Comparison of ENCODE assay signal across 12 cellular contexts in the genomic region with DNA sequence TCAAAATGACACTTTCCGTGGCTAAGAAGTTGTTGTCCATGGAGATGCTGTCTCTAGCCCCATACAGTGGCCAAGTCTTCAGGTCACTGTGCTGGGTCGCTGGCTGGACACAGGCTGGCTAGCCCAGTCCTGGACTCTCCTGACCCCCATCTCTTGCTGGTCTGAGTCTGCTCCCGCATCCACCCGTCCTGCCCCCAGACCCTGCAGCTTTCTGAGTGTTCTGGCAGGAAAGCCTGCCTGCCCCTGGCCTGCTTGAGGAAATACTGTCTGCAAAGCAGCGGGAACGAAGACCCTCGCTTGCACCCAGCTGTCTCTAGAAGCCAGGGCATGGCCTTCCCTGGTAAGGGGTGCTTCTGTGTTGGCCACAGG. TPM values are rescaled to one million over a fixed set of nuclear protein-coding genes. Genes with fewer than 3 reads are reported as not detected.
DNase-seq lines count a peak whose midpoint lies in the region; ATAC-seq, FAIRE-seq and TF ChIP-seq lines count a peak whose summit lies in the region.
"Had no signal": no experiment of that assay in that cellular context is flagged by ENCODE, and none has a peak within 500 bp of the region (broad histone marks: within the 10 kb centered on the region; RNA-seq: fewer than 3 reads in every experiment).

No MANE protein-coding gene starts in this region.

- no peak for TF ChIP-seq CTCF in Panc1 (IDR thresholded peaks at IDR 0.05)
- no peak for TF ChIP-seq CTCF in esophagus muscularis mucosa (IDR thresholded peaks at IDR 0.05)
- TF ChIP-seq CTCF in sigmoid colon (IDR thresholded peaks at IDR 0.05), result no peak
- TF ChIP-seq CTCF in prostate gland (IDR thresholded peaks at IDR 0.05), result no peak

- in situ Hi-C loops in Panc1 (cut with HindIII; ENCODE audit: low pct_unique_long_range_greater_than_20kb, low sequenced_read_pairs), result no loop called here

- 62% methylated on average over 7 of the region's 7 CpGs for WGBS in esophagus muscularis mucosa
- WGBS in sigmoid colon, 2 donors, result 78 to 79% methylated on average over 7 of the region's 7 CpGs
- WGBS in prostate gland, result 78% methylated on average over 7 of the region's 7 CpGs

- H3K9me3 ChIP-seq in BLaER1 treated with 17β-estradiol and CSF1 and Interleukin-3, amounts not matched to agents 10 nM and 100 nM (replicated peaks in 1 of 11), result no peaks in the 10 kb centered on the region
- no peaks in the 10 kb centered on the region for H3K9me3 ChIP-seq in Panc1 (ENCODE audit: control insufficient read depth, insufficient read depth, low read depth, low read length)
- H3K9me3 ChIP-seq in esophagus muscularis mucosa, result no peaks in the 10 kb centered on the region
- no peaks in the 10 kb centered on the region for H3K9me3 ChIP-seq in sigmoid colon
- H3K9me3 ChIP-seq in prostate gland, result no peaks in the 10 kb centered on the region

- DNase-seq in Panc1 (ENCODE audit: low read depth, low spot score) (no peak), esophagus muscularis mucosa (ENCODE audit: extremely low spot score) (no peak), sigmoid colon (peak; percentile 49), NCI-H1694 (lab: John Stamatoyannopoulos, UW) (no peak), prostate gland (ENCODE audit: low spot score) (no peak), GM12891 (ENCODE audit: insufficient read length, low spot score) (no peak)
- DNase-seq: activated CD8-positive, alpha-beta T cell treated with anti-CD3 and anti-CD28 coated beads for 36 hours; natural killer cell; stimulated activated CD4-positive, alpha-beta T cell treated with anti-CD3 and anti-CD28 coated beads, Interleukin-4, amount 100 ng/mL, for 4 hours had no signal

- no peaks in the 10 kb centered on the region for H3K36me3 ChIP-seq in BLaER1 treated with 17β-estradiol and CSF1 and Interleukin-3, amounts not matched to agents 10 nM and 100 nM
- peaks cover 2% of the 10 kb centered on the region; the same call in 1 of the 2 replicates for H3K36me3 ChIP-seq in Panc1 (ENCODE audit: control insufficient read depth, insufficient read depth, low read length)
- no peaks in the 10 kb centered on the region for H3K36me3 ChIP-seq in esophagus muscularis mucosa
- no peaks in the 10 kb centered on the region for H3K36me3 ChIP-seq in sigmoid colon
- no peaks in the 10 kb centered on the region for H3K36me3 ChIP-seq in prostate gland

- ATAC-seq in Panc1 (no peak), GM21529 (IDR thresholded peaks at IDR 0.05; ENCODE audit: unreplicated experiment) (no peak)
- ATAC-seq: activated CD8-positive, alpha-beta T cell treated with anti-CD3 and anti-CD28 coated beads for 36 hours; HepG2; natural killer cell had no signal

- intact Hi-C loops in Panc1 (cut with micrococcal nuclease; ENCODE audit: unreplicated experiment), result no loop called here
- intact Hi-C loops in esophagus muscularis mucosa (cut with DNase I), result no loop called here
- intact Hi-C loops in sigmoid colon (cut with DNase I), result no loop called here
- intact Hi-C loops in prostate gland (cut with DNase I), result no loop called here

- no peak for TF ChIP-seq EP300 in esophagus muscularis mucosa (IDR thresholded peaks at IDR 0.05)
- TF ChIP-seq EP300 in sigmoid colon (IDR thresholded peaks at IDR 0.05), result no peak

- H3K4me1 ChIP-seq in BLaER1 treated with 17β-estradiol and CSF1 and Interleukin-3, amounts not matched to agents 10 nM and 100 nM, result peaks cover 21 to 86% (median 68%) of the 10 kb centered on the region in 10 experiments
- no peaks in the 10 kb centered on the region for H3K4me1 ChIP-seq in Panc1 (ENCODE audit: control insufficient read depth, insufficient read depth, low read length)
- H3K4me1 ChIP-seq in esophagus muscularis mucosa, result peaks cover 11 to 31% (median 24%) of the 10 kb centered on the region in 4 donors
- H3K4me1 ChIP-seq in sigmoid colon, result peaks cover 0 to 22% (median 14%) of the 10 kb centered on the region in 4 donors
- no peaks in the 10 kb centered on the region for H3K4me1 ChIP-seq in prostate gland (replicated peaks)

- H3K27me3 ChIP-seq in BLaER1 treated with 17β-estradiol and CSF1 and Interleukin-3, amounts not matched to agents 10 nM and 100 nM, result peaks cover 0 to 17% (median 0%) of the 10 kb centered on the region in 11 experiments; a peak in 8 of 22 replicates
- H3K27me3 ChIP-seq in Panc1 (ENCODE audit: control insufficient read depth, insufficient read depth, low read length) (peaks cover 11% of the 10 kb centered on the region), esophagus muscularis mucosa (peaks cover 0 to 18% (median 0%) of the 10 kb centered on the region in 4 donors), sigmoid colon (no peaks in the 10 kb centered on the region), prostate gland (replicated peaks; ENCODE audit: insufficient read depth) (peaks cover 6% of the 10 kb centered on the region)

- H3K9ac ChIP-seq in BLaER1 treated with 17β-estradiol and CSF1 and Interleukin-3, amounts not matched to agents 10 nM and 100 nM, result peak overlapping the region in 1 of 11 experiments; percentile 19; a peak in 2 of 22 replicates

- H3K4me3 ChIP-seq in BLaER1 treated with 17β-estradiol and CSF1 and Interleukin-3, amounts not matched to agents 10 nM and 100 nM, result peak overlapping the region in 2 of 10 experiments; percentile 36 to 37; a peak in 2 of 20 replicates
- H3K4me3 ChIP-seq in Panc1 (ENCODE audit: low read depth in 2 of 2, low read length in 2 of 2), result peak overlapping the region; percentile 41 to 68; a peak in 3 of 4 replicates
- H3K4me3 ChIP-seq in esophagus muscularis mucosa, result peak overlapping the region; percentile 44 to 61 (median 54)
- H3K4me3 ChIP-seq in sigmoid colon, result peak overlapping the region in 3 of 4 donors; percentile 41 to 56 (median 54)
- peak overlapping the region in 1 of 2 donors; percentile 23 for H3K4me3 ChIP-seq in prostate gland

- no TSS peak for BruUV-seq in Panc1 (replicated peaks; lab: Mats Ljungman, UMichigan)

- CTCF ChIA-PET in Panc1 (lab: Charles Lee), result no interaction called here

- POLR2A ChIA-PET in Panc1 (lab: Charles Lee), result no interaction called here

- H4K20me1 ChIP-seq in BLaER1 treated with 17β-estradiol and CSF1 and Interleukin-3, amounts not matched to agents 10 nM and 100 nM, result no peaks in the 10 kb centered on the region

- no peak for TF ChIP-seq POLR2A in esophagus muscularis mucosa (IDR thresholded peaks at IDR 0.05; ENCODE audit: low read depth)
- no peak for TF ChIP-seq POLR2A in sigmoid colon (IDR thresholded peaks at IDR 0.05)
- TF ChIP-seq POLR2A in prostate gland (IDR thresholded peaks at IDR 0.05), result no peak
- TF ChIP-seq POLR2A in GM12891 (IDR thresholded peaks at IDR 0.05; ENCODE audit: low read depth, low read length), result no peak

- peak overlapping the region in 8 of 11 experiments; percentile 22 to 93 (median 76); a peak in 15 of 22 replicates for H3K4me2 ChIP-seq in BLaER1 treated with 17β-estradiol and CSF1 and Interleukin-3, amounts not matched to agents 10 nM and 100 nM

- peak overlapping the region in 6 of 11 experiments; percentile 15 to 49 (median 42); a peak in 9 of 22 replicates for H3K27ac ChIP-seq in BLaER1 treated with 17β-estradiol and CSF1 and Interleukin-3, amounts not matched to agents 10 nM and 100 nM
- H3K27ac ChIP-seq in Panc1 (ENCODE audit: low read length), result no peak overlapping the region
- H3K27ac ChIP-seq in esophagus muscularis mucosa (replicated peaks in 1 of 4), result peak overlapping the region in 1 of 4 donors; percentile 42
- H3K27ac ChIP-seq in sigmoid colon, result no peak overlapping the region
- no peak overlapping the region for H3K27ac ChIP-seq in prostate gland

- FAIRE-seq in GM12891 (lab: Jason Lieb, UNC), result no peak
- FAIRE-seq: HepG2 had no signal

TF ChIP-seq in GM12891, 5 proteins besides CTCF, POLR2A, EP300 and RAD21:
- TF ChIP-seq PAX5 (IDR thresholded peaks at IDR 0.05; ENCODE audit: insufficient read depth, low read length, severe bottlenecking) (no peak), POU2F2 (IDR thresholded peaks at IDR 0.05; ENCODE audit: low read depth, low read length) (no peak), SPI1 (IDR thresholded peaks at IDR 0.05; ENCODE audit: low read depth, low read length) (no peak), TAF1 (IDR thresholded peaks at IDR 0.05; ENCODE audit: low read depth, low read length) (no peak), POLR2AphosphoS5 (IDR thresholded peaks at IDR 0.05; ENCODE audit: low read depth, low read length) (no peak)

RNA-seq across cellular contexts. Expression of a gene that starts 0.8 kb away (rescaled TPM):
- total RNA-seq in Panc1 (2021; ENCODE audit: unreplicated experiment) (1.8 TPM), esophagus muscularis mucosa (1 to 10 TPM; 2.2 to 9.1 (median 4.8) TPM), sigmoid colon (1 to 10 TPM; 1.3 to 6.4 (median 4.1) TPM), prostate gland (1 to 10 TPM; 4.4 to 8.6 TPM)
- polyA plus RNA-seq in Panc1 (2012; ENCODE audit: insufficient read length), result 1.1 TPM
- 1 to 10 TPM; 1.2 to 3.1 (median 2.4) TPM for polyA plus RNA-seq in sigmoid colon
- 0.19 TPM for polyA plus RNA-seq in GM12891 (2012; ENCODE audit: low read depth, missing spikeins)
- total RNA-seq: activated CD8-positive, alpha-beta T cell treated with anti-CD3 and anti-CD28 coated beads for 36 hours had no signal

Comparison
In these comparisons a context has a peak if more than half of its experiments do, and no peak if none do; other contexts are left out.
1. H3K27ac ChIP-seq: peak in BLaER1 treated with 17β-estradiol and CSF1 and Interleukin-3, amounts not matched to agents 10 nM and 100 nM (6 of 11); none in Panc1 (single experiment), sigmoid colon (0 of 4) and prostate gland (0 of 2).